Comparison of ENCODE assay signal across 13 cellular contexts in the genomic region with DNA sequence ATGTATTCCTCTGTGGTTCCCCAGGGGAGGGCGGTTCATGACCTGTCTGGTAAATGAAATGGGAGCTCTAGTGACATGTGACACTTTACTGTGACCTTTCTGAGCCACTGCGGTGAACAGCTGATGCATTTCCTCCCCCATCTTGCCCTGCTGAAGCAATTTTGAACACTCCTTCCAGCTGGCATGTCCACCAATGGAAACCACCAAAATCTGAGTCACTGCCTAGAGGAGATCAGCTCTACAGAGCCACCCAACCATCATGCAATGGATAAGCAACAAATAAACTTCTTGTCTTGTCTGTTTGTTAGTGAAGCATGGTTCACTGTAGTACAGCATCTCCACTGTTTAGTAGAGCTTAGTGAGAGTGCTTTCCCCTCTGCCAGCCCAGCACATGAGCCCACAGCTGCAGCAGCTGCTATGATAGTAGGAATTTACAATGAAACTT.
DNase-seq lines count a peak whose midpoint lies in the region; ATAC-seq lines count a peak whose summit lies in the region.
"Had no signal": no experiment of that assay in that cellular context is flagged by ENCODE, and none has a peak within 500 bp of the region (broad histone marks: within the 10 kb centered on the region; RNA-seq: fewer than 3 reads in every experiment).

No MANE protein-coding gene starts in this region.

- CTCF ChIA-PET in activated CD8-positive, alpha-beta memory T cell treated with anti-CD3 and anti-CD28 coated beads, Interleukin-2, amount 10 ng/mL, durations not matched to agents 7 days and 5 days (lab: Charles Lee), result no interaction called here

- H3K9me3 Mint-ChIP-seq in activated CD8-positive, alpha-beta memory T cell treated with anti-CD3 and anti-CD28 coated beads, Interleukin-2, amount 10 ng/mL, durations not matched to agents 7 days and 5 days (ENCODE audit: low read depth), result no peaks in the 10 kb centered on the region

- DNase-seq in NOMO-1 treated with DMSO at 0.1 percent for 48 hours (lab: John Stamatoyannopoulos, UW; ENCODE audit: unreplicated experiment) (peak; percentile 16), NOMO-1 treated with dmso at 0.1 percent for 144 hours (lab: John Stamatoyannopoulos, UW; ENCODE audit: unreplicated experiment) (no peak), RPMI8226 (peak; percentile 81), globus pallidus (ENCODE audit: low spot score) (peak; percentile 75), stromal cell of bone marrow (ENCODE audit: low read depth) (peak; percentile 90)
- DNase-seq in effector CD4-positive, alpha-beta T cell, result no peak
- no peak for DNase-seq in activated CD8-positive, alpha-beta memory T cell treated with anti-CD3 and anti-CD28 coated beads, Interleukin-2, amount 10 ng/mL, durations not matched to agents 7 days and 5 days
- DNase-seq: activated T-cell treated with anti-CD3 and anti-CD28 coated beads for 4 hours; NK-92 treated with Interleukin-12 subunit alpha and Interleukin-12 subunit beta, amount 100 ng/mL, for 24 hours; stomach; T-helper 2 cell had no signal

- H3K36me3 Mint-ChIP-seq in activated CD8-positive, alpha-beta memory T cell treated with anti-CD3 and anti-CD28 coated beads, Interleukin-2, amount 10 ng/mL, durations not matched to agents 7 days and 5 days, result no peaks in the 10 kb centered on the region

- H3K4me1 Mint-ChIP-seq in activated CD8-positive, alpha-beta memory T cell treated with anti-CD3 and anti-CD28 coated beads, Interleukin-2, amount 10 ng/mL, durations not matched to agents 7 days and 5 days, result no peaks in the 10 kb centered on the region

- H3K4me3 Mint-ChIP-seq in activated CD8-positive, alpha-beta memory T cell treated with anti-CD3 and anti-CD28 coated beads, Interleukin-2, amount 10 ng/mL, durations not matched to agents 7 days and 5 days, result no peak overlapping the region
- H3K4me3 Mint-ChIP-seq: GM23338 had no signal

- ATAC-seq in HG02970 (IDR thresholded peaks at IDR 0.05; ENCODE audit: low FRiP score, unreplicated experiment), result no peak
- ATAC-seq in activated CD8-positive, alpha-beta memory T cell treated with anti-CD3 and anti-CD28 coated beads, Interleukin-2, amount 10 ng/mL, durations not matched to agents 7 days and 5 days, result no peak
- ATAC-seq: GM23338 had no signal

- no peak overlapping the region for H3K27ac Mint-ChIP-seq in activated CD8-positive, alpha-beta memory T cell treated with anti-CD3 and anti-CD28 coated beads, Interleukin-2, amount 10 ng/mL, durations not matched to agents 7 days and 5 days
- H3K27ac Mint-ChIP-seq: GM23338 had no signal

- H3K27me3 Mint-ChIP-seq in activated CD8-positive, alpha-beta memory T cell treated with anti-CD3 and anti-CD28 coated beads, Interleukin-2, amount 10 ng/mL, durations not matched to agents 7 days and 5 days, result no peaks in the 10 kb centered on the region

Comparison
In these comparisons a context has a peak if more than half of its experiments do, and no peak if none do; other contexts are left out.
1. DNase-seq: peak in NOMO-1 treated with DMSO at 0.1 percent for 48 hours (single experiment), RPMI8226 (single experiment), globus pallidus (single experiment) and stromal cell of bone marrow (single experiment); none in NOMO-1 treated with dmso at 0.1 percent for 144 hours (single experiment), effector CD4-positive, alpha-beta T cell (single experiment) and activated CD8-positive, alpha-beta memory T cell treated with anti-CD3 and anti-CD28 coated beads, Interleukin-2, amount 10 ng/mL, durations not matched to agents 7 days and 5 days (single experiment).